In genomic region chrX:44260609-44261008, GRCh38 we compare ENCODE assay signal across 7 cellular contexts.
"Had no signal": no experiment of that assay in that cellular context is flagged by ENCODE, and none has a peak within 500 bp of the region (broad histone marks: within the 10 kb centered on the region; RNA-seq: fewer than 3 reads in every experiment).

No MANE protein-coding gene starts in this region.

- H3K4me3 Mint-ChIP-seq: HFFc6 had no signal

- ATAC-seq: HCT116 had no signal

- DNase-seq: GM23248, GOT3, H7, HFFc6, IMR-90 had no signal

- H3K4me1 ChIP-seq: HAP-1 had no signal

- H3K4me3 ChIP-seq: GM23248, HAP-1 had no signal

- H3K27ac ChIP-seq: GM23248 had no signal

- H3K27ac Mint-ChIP-seq: HFFc6 had no signal
